ENCODE assay signal across 1 cellular context in genomic region chr13:45466359-45466758, GRCh38.
TF ChIP-seq lines count a peak whose summit lies in the region.

No MANE protein-coding gene starts in this region.

TF ChIP-seq in HCT116, 20 proteins besides CTCF, POLR2A, EP300 and RAD21 (continued from another document):
- TF ChIP-seq ELF1 (IDR thresholded peaks at IDR 0.05; ENCODE audit: borderline replicate concordance, low read depth) (no peak), SP1 (IDR thresholded peaks at IDR 0.05; ENCODE audit: low read depth) (no peak), ZNF274 (IDR thresholded peaks at IDR 0.05; ENCODE audit: low read depth, low read length) (no peak), CBX3 (IDR thresholded peaks at IDR 0.05; ENCODE audit: low read depth) (no peak)
